15 cellular contexts compared by ENCODE assay signal in genomic region chr14:28774764-28775738, GRCh38. TPM values are rescaled to one million over a fixed set of nuclear protein-coding genes. Genes with fewer than 3 reads are reported as not detected.
DNase-seq lines count a peak whose midpoint lies in the region; ATAC-seq and TF ChIP-seq lines count a peak whose summit lies in the region.
"Had no signal": no experiment of that assay in that cellular context is flagged by ENCODE, and none has a peak within 500 bp of the region (broad histone marks: within the 10 kb centered on the region; RNA-seq: fewer than 3 reads in every experiment).

No MANE protein-coding gene starts in this region.

- peak overlapping the region; percentile 47; the same call in 1 of the 2 replicates for H2AFZ ChIP-seq in GM23338

- peaks cover 43% of the 10 kb centered on the region for H3K4me1 ChIP-seq in GM23338 (ENCODE audit: insufficient read depth)
- H3K4me1 ChIP-seq in iPS-20b (ENCODE audit: insufficient read depth, low read length), result peaks cover 5% of the 10 kb centered on the region; the same call in 1 of the 2 replicates

- peaks cover 100% of the 10 kb centered on the region for H3K27me3 ChIP-seq in GM23338 (ENCODE audit: insufficient read depth)
- peaks cover 100% of the 10 kb centered on the region for H3K27me3 ChIP-seq in iPS-20b (ENCODE audit: insufficient read depth, low read length)

- H3K9ac ChIP-seq in iPS-20b (ENCODE audit: low read depth, low read length), result no peak overlapping the region

- H3K4me3 ChIP-seq in GM23338, result peak overlapping the region; percentile 55
- peak overlapping the region; percentile 45; the same call in 1 of the 2 replicates for H3K4me3 ChIP-seq in iPS-20b (ENCODE audit: low read length)

- DNase-seq in GM23338 (ENCODE audit: low spot score), result no peak
- no peak for DNase-seq in activated T-helper 1 cell treated with anti-CD3 and anti-CD28 coated beads, Interleukin-12 subunit alpha, Interleukin-12 subunit beta, Interleukin-2, Interleukin-4 antibody, amounts not matched to agents 30 ng/mL and 10 ng/mL and 1 ng/mL, durations not matched to agents 14 hours and 24 hours and 36 hours (ENCODE audit: low spot score)
- DNase-seq in T-helper 2 cell treated with Interferon-gamma antibody and Interleukin-4, amounts not matched to agents 5 μg/mL and 100 μg/mL, for 36 hours (ENCODE audit: low spot score), result no peak
- DNase-seq in stimulated activated CD4-positive, alpha-beta T cell treated with anti-CD3 and anti-CD28 coated beads, Interleukin-4, amount 100 ng/mL, for 4 hours, result no peak
- DNase-seq: DMS 273 treated with DMSO at 0.1 percent for 48 hours, mesenchymal stem cell had no signal

- ATAC-seq in GM23338 (peak; percentile 19), HG02973 (IDR thresholded peaks at IDR 0.05; ENCODE audit: unreplicated experiment) (no peak), HG03159 (IDR thresholded peaks at IDR 0.05; ENCODE audit: unreplicated experiment) (no peak)
- ATAC-seq: activated CD4-positive, alpha-beta T cell treated with anti-CD3 and anti-CD28 coated beads for 36 hours had no signal

- no peaks in the 10 kb centered on the region for H3K9me3 ChIP-seq in iPS-20b (ENCODE audit: insufficient read depth, low read depth, low read length)

- no peaks in the 10 kb centered on the region for H3K9me3 Mint-ChIP-seq in GM23338
- peaks cover 5% of the 10 kb centered on the region for H3K9me3 Mint-ChIP-seq in activated T-helper 1 cell treated with anti-CD3 and anti-CD28 coated beads, Interleukin-12 subunit alpha, Interleukin-12 subunit beta, Interleukin-2, Interleukin-4 antibody, amounts not matched to agents 30 ng/mL and 10 ng/mL and 1 ng/mL, durations not matched to agents 14 hours and 24 hours and 36 hours
- H3K9me3 Mint-ChIP-seq in T-helper 2 cell treated with Interferon-gamma antibody and Interleukin-4, amounts not matched to agents 5 μg/mL and 100 μg/mL, for 36 hours, result no peaks in the 10 kb centered on the region

- peaks cover 98% of the 10 kb centered on the region for H3K27me3 Mint-ChIP-seq in GM23338 (ENCODE audit: insufficient read depth, low read depth, poor library complexity)
- H3K27me3 Mint-ChIP-seq in activated T-helper 1 cell treated with anti-CD3 and anti-CD28 coated beads, Interleukin-12 subunit alpha, Interleukin-12 subunit beta, Interleukin-2, Interleukin-4 antibody, amounts not matched to agents 30 ng/mL and 10 ng/mL and 1 ng/mL, durations not matched to agents 14 hours and 24 hours and 36 hours (ENCODE audit: insufficient read depth), result peaks cover 25% of the 10 kb centered on the region
- peaks cover 48% of the 10 kb centered on the region for H3K27me3 Mint-ChIP-seq in T-helper 2 cell treated with Interferon-gamma antibody and Interleukin-4, amounts not matched to agents 5 μg/mL and 100 μg/mL, for 36 hours (ENCODE audit: low read depth)

- H3K9me2 ChIP-seq in GM23338 (ENCODE audit: insufficient read depth), result no peaks in the 10 kb centered on the region

- TF ChIP-seq CTCF in 22Rv1 (IDR thresholded peaks at IDR 0.05) (peak; percentile 50), GM23338 (conservative IDR thresholded peaks at IDR 0.05; ENCODE audit: low read depth in 2 of 2) (no peak)

- H3K4me1 Mint-ChIP-seq in GM23338, result peaks cover 37% of the 10 kb centered on the region
- no peaks in the 10 kb centered on the region for H3K4me1 Mint-ChIP-seq in activated T-helper 1 cell treated with anti-CD3 and anti-CD28 coated beads, Interleukin-12 subunit alpha, Interleukin-12 subunit beta, Interleukin-2, Interleukin-4 antibody, amounts not matched to agents 30 ng/mL and 10 ng/mL and 1 ng/mL, durations not matched to agents 14 hours and 24 hours and 36 hours (ENCODE audit: low read depth)
- no peaks in the 10 kb centered on the region for H3K4me1 Mint-ChIP-seq in T-helper 2 cell treated with Interferon-gamma antibody and Interleukin-4, amounts not matched to agents 5 μg/mL and 100 μg/mL, for 36 hours (ENCODE audit: low read depth)
- H3K4me1 Mint-ChIP-seq: activated CD4-positive, alpha-beta T cell treated with anti-CD3 and anti-CD28 coated beads for 36 hours had no signal

- H3K36me3 Mint-ChIP-seq in GM23338 (ENCODE audit: low read depth), result no peaks in the 10 kb centered on the region
- H3K36me3 Mint-ChIP-seq in activated T-helper 1 cell treated with anti-CD3 and anti-CD28 coated beads, Interleukin-12 subunit alpha, Interleukin-12 subunit beta, Interleukin-2, Interleukin-4 antibody, amounts not matched to agents 30 ng/mL and 10 ng/mL and 1 ng/mL, durations not matched to agents 14 hours and 24 hours and 36 hours (ENCODE audit: low read depth), result peaks cover 1% of the 10 kb centered on the region
- no peaks in the 10 kb centered on the region for H3K36me3 Mint-ChIP-seq in T-helper 2 cell treated with Interferon-gamma antibody and Interleukin-4, amounts not matched to agents 5 μg/mL and 100 μg/mL, for 36 hours (ENCODE audit: low read depth)

- H3K36me3 ChIP-seq in GM23338 (ENCODE audit: insufficient read depth) (no peaks in the 10 kb centered on the region), iPS-20b (ENCODE audit: insufficient read depth, low read depth, low read length) (no peaks in the 10 kb centered on the region)

- H3K4me3 Mint-ChIP-seq in GM23338, result peak overlapping the region; percentile 71
- H3K4me3 Mint-ChIP-seq in activated T-helper 1 cell treated with anti-CD3 and anti-CD28 coated beads, Interleukin-12 subunit alpha, Interleukin-12 subunit beta, Interleukin-2, Interleukin-4 antibody, amounts not matched to agents 30 ng/mL and 10 ng/mL and 1 ng/mL, durations not matched to agents 14 hours and 24 hours and 36 hours, result no peak overlapping the region
- H3K4me3 Mint-ChIP-seq in T-helper 2 cell treated with Interferon-gamma antibody and Interleukin-4, amounts not matched to agents 5 μg/mL and 100 μg/mL, for 36 hours, result no peak overlapping the region
- H3K4me3 Mint-ChIP-seq: activated CD4-positive, alpha-beta T cell treated with anti-CD3 and anti-CD28 coated beads for 36 hours had no signal

- no peaks in the 10 kb centered on the region for H3K79me2 ChIP-seq in GM23338 (replicated peaks; ENCODE audit: insufficient read depth)

- peak overlapping the region; percentile 80 for H3K4me2 ChIP-seq in GM23338

- H3K27ac ChIP-seq in 22Rv1 (no peak overlapping the region), GM23338 (ENCODE audit: low read depth) (no peak overlapping the region), iPS-20b (ENCODE audit: low read length) (no peak overlapping the region)
- H3K27ac ChIP-seq: RWPE1 had no signal

- intact Hi-C loops in activated T-helper 1 cell treated with anti-CD3 and anti-CD28 coated beads, Interleukin-12 subunit alpha, Interleukin-12 subunit beta, Interleukin-2, Interleukin-4 antibody, amounts not matched to agents 30 ng/mL and 10 ng/mL and 1 ng/mL, durations not matched to agents 14 hours and 24 hours and 36 hours (cut with micrococcal nuclease), result no loop called here

- H3K27ac Mint-ChIP-seq in GM23338, result no peak overlapping the region
- peak overlapping the region; percentile 23 for H3K27ac Mint-ChIP-seq in activated T-helper 1 cell treated with anti-CD3 and anti-CD28 coated beads, Interleukin-12 subunit alpha, Interleukin-12 subunit beta, Interleukin-2, Interleukin-4 antibody, amounts not matched to agents 30 ng/mL and 10 ng/mL and 1 ng/mL, durations not matched to agents 14 hours and 24 hours and 36 hours
- H3K27ac Mint-ChIP-seq in T-helper 2 cell treated with Interferon-gamma antibody and Interleukin-4, amounts not matched to agents 5 μg/mL and 100 μg/mL, for 36 hours, result no peak overlapping the region
- H3K27ac Mint-ChIP-seq: activated CD4-positive, alpha-beta T cell treated with anti-CD3 and anti-CD28 coated beads for 36 hours had no signal

- H4K20me1 ChIP-seq in GM23338 (replicated peaks; ENCODE audit: insufficient read depth), result peaks cover 24% of the 10 kb centered on the region

- H3F3A ChIP-seq in GM23338 (replicated peaks; ENCODE audit: low read depth), result 0 out of 2 replicates have a peak, but pooled peaks cover 7% of the 10 kb centered on the region

TF ChIP-seq in GM23338, 12 proteins besides CTCF, POLR2A, EP300 and RAD21 (continues in another document):
- no peak for TF ChIP-seq STAT1 (IDR thresholded peaks at IDR 0.05; ENCODE audit: unreplicated experiment)

RNA-seq across cellular contexts. Expression of gene FOXG1, which starts 8.5 kb away (rescaled TPM):
- total RNA-seq in GM23338 (2014; rRNA removed; shearing (Covaris generic)), result 0.10 and 0.12 TPM in 2 replicates
- polyA plus RNA-seq in GM23338 (2016; fragmentation: Nextera tagmentation; extraction: Ambion mirVana), result 0.05 and 0.07 TPM in 2 replicates
- total RNA-seq in activated T-helper 1 cell treated with anti-CD3 and anti-CD28 coated beads, Interleukin-12 subunit alpha, Interleukin-12 subunit beta, Interleukin-2, Interleukin-4 antibody, amounts not matched to agents 30 ng/mL and 10 ng/mL and 1 ng/mL, durations not matched to agents 14 hours and 24 hours and 36 hours, result not detected in 2 replicates
- total RNA-seq: activated CD4-positive, alpha-beta T cell treated with anti-CD3 and anti-CD28 coated beads for 36 hours; omental fat pad; T-helper 1 cell treated with Interleukin-12 subunit alpha and Interleukin-12 subunit beta and Interleukin-4 antibody, amounts not matched to agents 30 ng/mL and 1 ng/mL, for 36 hours had no signal
- polyA plus RNA-seq: adipose tissue had no signal
